30 cellular contexts compared by ENCODE assay signal in the genomic region with DNA sequence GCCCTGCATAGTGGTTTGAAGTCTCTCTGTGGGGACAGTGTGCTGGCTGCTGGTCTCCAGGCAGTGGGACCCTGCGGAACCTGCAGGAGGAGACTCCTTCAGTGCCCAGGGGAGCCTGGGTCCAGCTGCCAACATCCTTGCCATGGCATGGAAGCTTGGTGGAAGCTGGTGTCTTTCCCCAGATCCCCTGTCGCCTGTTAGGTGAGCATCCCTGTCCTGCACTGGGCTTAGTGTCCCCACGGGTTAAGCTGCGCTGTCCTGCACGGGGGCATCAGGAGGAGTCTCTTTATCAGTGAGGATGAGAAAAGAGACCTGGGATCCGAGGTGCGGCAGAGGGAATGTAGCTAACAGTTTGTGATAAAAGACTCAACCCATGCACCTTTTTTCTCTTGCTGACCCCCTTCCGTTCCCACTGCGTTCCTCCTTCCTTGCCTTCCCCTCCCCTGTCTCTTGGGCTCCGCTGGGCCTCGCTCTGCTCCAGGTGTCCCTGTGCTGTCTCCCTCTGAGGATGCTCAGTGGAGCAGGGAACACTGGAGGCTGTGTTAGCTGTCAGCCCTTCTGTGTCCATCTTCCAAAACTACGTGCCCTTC. TPM values are rescaled to one million over a fixed set of nuclear protein-coding genes. Genes with fewer than 3 reads are reported as not detected.
DNase-seq lines count a peak whose midpoint lies in the region; ATAC-seq, FAIRE-seq and TF ChIP-seq lines count a peak whose summit lies in the region.
"Had no signal": no experiment of that assay in that cellular context is flagged by ENCODE, and none has a peak within 500 bp of the region (broad histone marks: within the 10 kb centered on the region; RNA-seq: fewer than 3 reads in every experiment).

No MANE protein-coding gene starts in this region.

- intact Hi-C loops in kidney (cut with DNase I), result no loop called here
- intact Hi-C loops in stomach (cut with DNase I; ENCODE audit: low total_unique reads), result no loop called here

- TF ChIP-seq CTCF in kidney (IDR thresholded peaks at IDR 0.05; ENCODE audit: borderline replicate concordance, extremely low read depth, insufficient read depth) (no peak), stomach (IDR thresholded peaks at IDR 0.05) (no peak)

- CTCF ChIA-PET in activated CD8-positive, alpha-beta memory T cell treated with anti-CD3 and anti-CD28 coated beads, Interleukin-2, amount 10 ng/mL, durations not matched to agents 7 days and 5 days (lab: Charles Lee), result no interaction called here

- ATAC-seq in activated CD8-positive, alpha-beta memory T cell treated with anti-CD3 and anti-CD28 coated beads, Interleukin-2, amount 10 ng/mL, durations not matched to agents 7 days and 5 days, result no peak
- ATAC-seq: A549; CD8-positive, alpha-beta T cell; Panc1 had no signal

- H3K9ac ChIP-seq in kidney (ENCODE audit: low read length in 2 of 2), result no peak overlapping the region

- H3K36me3 ChIP-seq in kidney (ENCODE audit: control insufficient read depth in 1 of 2, insufficient read depth in 2 of 2, low read length in 2 of 2), result peaks cover 3 to 4% of the 10 kb centered on the region in 2 donors
- peaks cover 17 to 97% (median 92%) of the 10 kb centered on the region in 4 donors for H3K36me3 ChIP-seq in stomach

- H3K27ac Mint-ChIP-seq in activated CD8-positive, alpha-beta memory T cell treated with anti-CD3 and anti-CD28 coated beads, Interleukin-2, amount 10 ng/mL, durations not matched to agents 7 days and 5 days, result no peak overlapping the region
- H3K27ac Mint-ChIP-seq: activated CD4-positive, alpha-beta T cell treated with anti-CD3 and anti-CD28 coated beads, Interleukin-2, amount 10 ng/mL, durations not matched to agents 7 days and 5 days; activated T-helper 2 cell treated with anti-CD3 and anti-CD28 coated beads, Interferon-gamma antibody, Interleukin-2, Interleukin-4, amounts not matched to agents 10 μg/mL and 5 μg/mL and 100 μg/mL, durations not matched to agents 14 hours and 24 hours and 36 hours; CD8-positive, alpha-beta T cell; HFFc6 had no signal

- H3K4me1 ChIP-seq in kidney (ENCODE audit: control insufficient read depth in 1 of 2, insufficient read depth in 1 of 2, low read depth in 1 of 2, low read length in 2 of 2), result peaks cover 0 to 2% of the 10 kb centered on the region in 2 donors
- H3K4me1 ChIP-seq in stomach, result no peaks in the 10 kb centered on the region
- H3K4me1 ChIP-seq: A549, esophagus muscularis mucosa, testis, vagina had no signal

- peak; percentile 28 for DNase-seq in activated effector memory CD4-positive, alpha-beta T cell treated with anti-CD3 and anti-CD28 coated beads, Interleukin-2, amount 50 U/mL, for 16 hours
- no peak for DNase-seq in activated effector memory CD4-positive, alpha-beta T cell treated with Interleukin-2 at 50 U/mL for 16 hours
- peak; percentile 22 for DNase-seq in activated CD8-positive, alpha-beta memory T cell treated with anti-CD3 and anti-CD28 coated beads, Interleukin-2, amount 10 ng/mL, durations not matched to agents 7 days and 5 days
- peak; percentile 44 for DNase-seq in kidney
- peak; percentile 17 for DNase-seq in stomach
- no peak for DNase-seq in UCSD-AML1 (lab: John Stamatoyannopoulos, UW; ENCODE audit: unreplicated experiment)
- DNase-seq in H4 (ENCODE audit: low spot score), result no peak
- no peak for DNase-seq in stimulated activated CD4-positive, alpha-beta T cell treated with anti-CD3 and anti-CD28 coated beads, Interleukin-4, amount 100 ng/mL, for 1 hour
- DNase-seq: activated CD4-positive, alpha-beta T cell treated with anti-CD3 and anti-CD28 coated beads, Interleukin-2, amount 10 ng/mL, durations not matched to agents 7 days and 5 days; AML-193; cerebellar nuclear complex; foreskin fibroblast; GOT3; HFFc6; midbrain; naive B cell; NCI-H1092; NCI-H1694; NCI-H446 treated with DMSO at 0.1 percent for 48 hours; NCI-H774; SIG-M5; stimulated activated naive CD4-positive, alpha-beta T cell; testis had no signal

- FAIRE-seq in kidney (lab: Jason Lieb, UNC), result no peak
- FAIRE-seq: A549, keratinocyte had no signal

- H3K4me3 Mint-ChIP-seq in activated CD8-positive, alpha-beta memory T cell treated with anti-CD3 and anti-CD28 coated beads, Interleukin-2, amount 10 ng/mL, durations not matched to agents 7 days and 5 days, result no peak overlapping the region
- H3K4me3 Mint-ChIP-seq: activated CD4-positive, alpha-beta T cell treated with anti-CD3 and anti-CD28 coated beads, Interleukin-2, amount 10 ng/mL, durations not matched to agents 7 days and 5 days; CD8-positive, alpha-beta T cell; HFFc6; naive B cell had no signal

- peaks cover 8% of the 10 kb centered on the region for H3K9me3 Mint-ChIP-seq in activated CD8-positive, alpha-beta memory T cell treated with anti-CD3 and anti-CD28 coated beads, Interleukin-2, amount 10 ng/mL, durations not matched to agents 7 days and 5 days (ENCODE audit: low read depth)

- H3K9me3 ChIP-seq in kidney (ENCODE audit: control insufficient read depth in 1 of 2, low read length in 2 of 2), result no peaks in the 10 kb centered on the region
- H3K9me3 ChIP-seq in stomach, result peaks cover 0 to 9% (median 4%) of the 10 kb centered on the region in 4 donors
- H3K9me3 ChIP-seq: testis, vagina had no signal

- no peaks in the 10 kb centered on the region for H3K27me3 Mint-ChIP-seq in activated CD8-positive, alpha-beta memory T cell treated with anti-CD3 and anti-CD28 coated beads, Interleukin-2, amount 10 ng/mL, durations not matched to agents 7 days and 5 days
- H3K27me3 Mint-ChIP-seq: activated CD4-positive, alpha-beta T cell treated with anti-CD3 and anti-CD28 coated beads, Interleukin-2, amount 10 ng/mL, durations not matched to agents 7 days and 5 days; naive B cell had no signal

- H3K36me3 Mint-ChIP-seq in activated CD8-positive, alpha-beta memory T cell treated with anti-CD3 and anti-CD28 coated beads, Interleukin-2, amount 10 ng/mL, durations not matched to agents 7 days and 5 days, result peaks cover 12% of the 10 kb centered on the region

- TF ChIP-seq EP300 in stomach (IDR thresholded peaks at IDR 0.05), result no peak

- no peaks in the 10 kb centered on the region for H3K27me3 ChIP-seq in stomach
- H3K27me3 ChIP-seq: esophagus muscularis mucosa, testis, vagina had no signal

- H3K4me1 Mint-ChIP-seq in activated CD8-positive, alpha-beta memory T cell treated with anti-CD3 and anti-CD28 coated beads, Interleukin-2, amount 10 ng/mL, durations not matched to agents 7 days and 5 days, result no peaks in the 10 kb centered on the region
- H3K4me1 Mint-ChIP-seq: naive B cell had no signal

- no peak for TF ChIP-seq POLR2A in stomach (IDR thresholded peaks at IDR 0.05)

- H3K27ac ChIP-seq in kidney (ENCODE audit: low read depth in 2 of 2, low read length in 2 of 2) (no peak overlapping the region), stomach (no peak overlapping the region)
- H3K27ac ChIP-seq: A549, esophagus muscularis mucosa, testis, vagina had no signal

- H3K4me3 ChIP-seq in kidney (ENCODE audit: low read length in 2 of 2) (no peak overlapping the region), stomach (no peak overlapping the region)
- H3K4me3 ChIP-seq: A549, esophagus muscularis mucosa, testis, vagina had no signal

- 91 to 98% (median 94%) methylated on average over 12 of the region's 12 CpGs for WGBS in stomach, 5 donors

RNA-seq across cellular contexts. Expression of a gene that starts 59.3 kb away (rescaled TPM):
- 10 to 100 TPM; 14.0 to 14.8 TPM for total RNA-seq in activated CD8-positive, alpha-beta memory T cell treated with anti-CD3 and anti-CD28 coated beads, Interleukin-2, amount 10 ng/mL, durations not matched to agents 7 days and 5 days
- total RNA-seq in kidney (21.8 TPM), stomach (10 to 100 TPM in 4 of 5 donors, 1 to 10 TPM in 1; 9.8 to 72.9 (median 23.9) TPM)
- polyA plus RNA-seq in kidney (ENCODE audit: insufficient read depth, low read depth, low replicate concordance) (3.4 TPM), stomach (10 to 100 TPM; 10.3 to 12.4 (median 11.3) TPM)
- total RNA-seq in H4 (2014; rRNA removed; shearing (Covaris generic)), result 6.7 and 9.2 TPM in 2 replicates
- total RNA-seq: HFFc6 had no signal

Comparison
In these comparisons a context has a peak if more than half of its experiments do, and no peak if none do; other contexts are left out.
1. DNase-seq: peak in activated effector memory CD4-positive, alpha-beta T cell treated with anti-CD3 and anti-CD28 coated beads, Interleukin-2, amount 50 U/mL, for 16 hours (single experiment), activated CD8-positive, alpha-beta memory T cell treated with anti-CD3 and anti-CD28 coated beads, Interleukin-2, amount 10 ng/mL, durations not matched to agents 7 days and 5 days (single experiment), kidney (single experiment) and stomach (single experiment); none in activated effector memory CD4-positive, alpha-beta T cell treated with Interleukin-2 at 50 U/mL for 16 hours (single experiment), UCSD-AML1 (single experiment), H4 (single experiment) and stimulated activated CD4-positive, alpha-beta T cell treated with anti-CD3 and anti-CD28 coated beads, Interleukin-4, amount 100 ng/mL, for 1 hour (single experiment).